23 cellular contexts compared by ENCODE assay signal in the genomic region with DNA sequence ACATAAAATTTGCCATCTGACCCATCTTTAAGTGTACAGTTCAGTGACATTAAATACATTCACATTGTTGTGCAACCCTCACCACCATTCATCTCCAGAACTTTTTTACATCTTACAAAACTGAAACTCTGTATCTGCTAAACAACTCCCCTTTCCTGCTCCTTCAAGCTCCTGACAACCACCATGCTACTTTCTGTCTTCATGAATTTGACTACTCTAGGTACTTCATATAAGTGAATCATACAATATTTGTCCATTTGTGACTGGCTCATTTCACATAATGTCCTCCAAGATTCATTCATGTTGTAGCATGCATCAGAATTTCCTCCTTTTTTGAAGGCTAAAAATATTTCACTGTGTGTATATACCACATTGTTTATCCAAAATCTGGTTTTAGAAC.
"Had no signal": no experiment of that assay in that cellular context is flagged by ENCODE, and none has a peak within 500 bp of the region (broad histone marks: within the 10 kb centered on the region; RNA-seq: fewer than 3 reads in every experiment).

No MANE protein-coding gene starts in this region.

- H3K9me3 ChIP-seq: MG63, SJCRH30 had no signal

- H3K4me3 ChIP-seq: MG63, SJCRH30 had no signal

- H3K27me3 ChIP-seq: MG63, SJCRH30 had no signal

- H3K36me3 ChIP-seq: MG63, SJCRH30 had no signal

- ATAC-seq: Panc1, PC-3, SK-N-SH treated with all-trans-retinoic acid at 6 μM for 48 hours had no signal

- DNase-seq: IMR-90; Karpas-422; KG1; MG63; NCI-H1092 treated with DMSO at 0.1 percent for 48 hours; NCI-H1436; NCI-H187; NCI-H2029; NCI-H2081 treated with DMSO at 0.1 percent for 48 hours; NCI-H2171; NCI-H226; NCI-H446; NCI-H510A; NCI-H524 treated with DMSO at 0.1 percent for 48 hours; NCI-H69; NCI-H774; NK-92 treated with Interleukin-12 subunit alpha and Interleukin-12 subunit beta, amount 100 ng/mL, for 24 hours; PC-3; SHP77 treated with DMSO at 0.1 percent for 48 hours; SJCRH30 had no signal

- H3K27ac ChIP-seq: RWPE1, SJCRH30 had no signal
